Comparison of ENCODE assay signal across 16 cellular contexts in the genomic region with DNA sequence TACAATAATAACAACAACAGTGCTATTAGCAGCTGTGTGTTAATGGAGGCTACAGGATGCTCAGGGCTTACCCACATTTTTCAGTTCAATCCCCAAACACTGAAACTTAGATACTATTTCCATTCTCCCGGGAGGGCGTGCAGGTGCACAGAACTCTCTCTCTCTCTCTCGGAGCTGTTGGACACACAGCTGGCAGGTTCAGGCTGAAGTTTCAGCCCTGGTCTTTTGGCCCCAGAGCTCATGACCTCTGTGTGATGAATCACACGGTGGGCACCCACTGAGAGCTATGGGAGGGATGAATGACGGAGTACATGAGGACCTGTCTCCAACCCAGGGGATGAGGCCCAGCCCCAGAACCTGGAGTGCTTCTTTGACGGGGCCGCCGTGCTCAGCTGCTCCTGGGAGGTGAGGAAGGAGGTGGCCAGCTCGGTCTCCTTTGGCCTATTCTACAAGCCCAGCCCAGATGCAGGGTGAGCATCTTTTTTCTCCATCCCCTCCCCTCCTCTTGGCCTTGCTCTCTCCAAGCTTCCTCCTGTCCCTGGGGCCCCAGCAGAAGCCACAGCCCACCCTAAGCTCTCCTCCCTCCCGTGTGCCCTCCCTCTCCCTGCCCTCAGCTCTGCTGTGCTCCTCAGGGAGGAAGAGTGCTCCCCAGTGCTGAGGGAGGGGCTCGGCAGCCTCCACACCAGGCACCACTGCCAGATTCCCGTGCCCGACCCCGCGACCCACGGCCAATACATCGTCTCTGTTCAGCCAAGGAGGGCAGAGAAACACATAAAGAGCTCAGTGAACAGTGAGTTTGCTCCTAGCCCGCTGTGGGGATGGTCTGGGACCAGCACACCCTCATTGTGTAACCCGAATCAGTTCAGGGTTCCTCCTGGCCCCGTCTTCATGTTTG. TPM values are rescaled to one million over a fixed set of nuclear protein-coding genes. Genes with fewer than 3 reads are reported as not detected.
"Had no signal": no experiment of that assay in that cellular context is flagged by ENCODE, and none has a peak within 500 bp of the region (broad histone marks: within the 10 kb centered on the region; RNA-seq: fewer than 3 reads in every experiment).

No MANE protein-coding gene starts in this region.

- H3K9me3 ChIP-seq: esophagus squamous epithelium, pancreas, tibial nerve had no signal

- ATAC-seq: left colon; natural killer cell treated with Interleukin-12 subunit alpha and Interleukin-12 subunit beta and Interleukin-15 and Interleukin-18, amount 100 ng/mL, for 72 hours; pancreas had no signal

- H3K9me3 Mint-ChIP-seq: activated naive CD8-positive, alpha-beta T cell treated with anti-CD3 and anti-CD28 coated beads for 36 hours; immature natural killer cell; natural killer cell treated with Interleukin-12 subunit alpha and Interleukin-12 subunit beta and Interleukin-15 and Interleukin-18, amount 100 ng/mL, for 72 hours had no signal

- H3K36me3 ChIP-seq: pancreas, tibial nerve had no signal

- H3K36me3 Mint-ChIP-seq: activated naive CD8-positive, alpha-beta T cell treated with anti-CD3 and anti-CD28 coated beads for 36 hours; immature natural killer cell; natural killer cell treated with Interleukin-12 subunit alpha and Interleukin-12 subunit beta and Interleukin-15 and Interleukin-18, amount 100 ng/mL, for 72 hours had no signal

- H3K4me3 Mint-ChIP-seq: activated naive CD8-positive, alpha-beta T cell treated with anti-CD3 and anti-CD28 coated beads for 36 hours; immature natural killer cell; natural killer cell treated with Interleukin-12 subunit alpha and Interleukin-12 subunit beta and Interleukin-15 and Interleukin-18, amount 100 ng/mL, for 72 hours had no signal

- DNase-seq: activated CD4-positive, alpha-beta T cell treated with anti-CD3 and anti-CD28 coated beads, Interleukin-2, amount 50 U/mL, for 48 hours; activated CD4-positive, CD25-positive, alpha-beta regulatory T cell treated with anti-CD3 and anti-CD28 coated beads, Interleukin-2, amount 50 U/mL, for 72 hours; activated gamma-delta T cell treated with Interleukin-2 at 50 U/mL for 16 hours; activated naive CD8-positive, alpha-beta T cell treated with anti-CD3 and anti-CD28 coated beads for 36 hours; activated T-cell treated with anti-CD3 and anti-CD28 coated beads, Interleukin-2, amount 50 U/mL, for 48 hours; esophagus squamous epithelium; foreskin fibroblast; glutamatergic neuron; immature natural killer cell; mammary epithelial cell; pancreas; retina had no signal

- H3K4me1 ChIP-seq: pancreas, tibial nerve had no signal

- H3K27ac Mint-ChIP-seq: activated naive CD8-positive, alpha-beta T cell treated with anti-CD3 and anti-CD28 coated beads for 36 hours; immature natural killer cell had no signal

- H3K4me1 Mint-ChIP-seq: activated naive CD8-positive, alpha-beta T cell treated with anti-CD3 and anti-CD28 coated beads for 36 hours; immature natural killer cell had no signal

- H3K4me3 ChIP-seq: esophagus squamous epithelium, pancreas, skin epidermis, tibial nerve had no signal

RNA-seq across cellular contexts. Expression of a gene that starts 16.9 kb away (rescaled TPM):
- total RNA-seq: mammary epithelial cell had no signal
